8 cellular contexts compared by ENCODE assay signal in the genomic region with DNA sequence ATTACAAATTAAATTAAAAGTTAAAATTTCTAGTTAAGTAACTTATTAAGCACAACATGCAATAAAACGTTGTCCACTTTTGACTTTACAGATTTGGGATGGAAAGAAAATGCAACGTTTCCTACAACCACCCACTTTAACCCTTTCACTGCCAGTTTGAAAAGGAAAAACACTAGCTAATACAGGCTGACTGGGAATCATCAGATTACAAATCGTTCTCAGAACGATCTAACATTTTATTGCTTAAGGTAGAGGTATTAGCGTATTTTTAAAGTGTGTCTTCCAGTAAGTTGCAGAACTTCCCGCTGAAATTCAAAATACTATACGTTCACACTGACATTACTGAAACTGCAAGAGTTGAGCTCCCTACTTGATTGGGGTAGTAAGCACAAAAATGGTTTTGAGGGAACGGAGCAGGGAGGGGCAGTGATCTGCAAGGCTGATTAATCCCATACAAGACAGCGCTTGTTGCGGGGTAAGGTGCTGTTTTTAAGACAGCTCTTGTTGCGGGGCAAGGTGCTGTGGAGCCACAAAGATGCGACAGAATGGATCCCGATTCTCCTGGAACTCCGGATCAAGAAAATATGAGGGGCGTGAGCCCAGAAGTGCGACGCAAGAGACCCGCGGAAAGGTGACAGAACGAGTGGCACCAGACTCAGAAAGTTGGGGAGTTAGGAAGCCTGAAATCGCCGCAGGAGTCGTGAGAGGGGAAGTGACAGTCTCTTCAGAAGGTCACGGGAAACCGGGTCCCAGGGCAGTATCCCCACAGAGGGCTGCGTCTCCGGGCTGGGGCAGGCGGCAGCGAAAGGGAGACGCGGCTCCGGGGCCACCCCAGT. TPM values are rescaled to one million over a fixed set of nuclear protein-coding genes. Genes with fewer than 3 reads are reported as not detected.
DNase-seq lines count a peak whose midpoint lies in the region; ATAC-seq, FAIRE-seq and TF ChIP-seq lines count a peak whose summit lies in the region.

No MANE protein-coding gene starts in this region.

- H3K27ac Mint-ChIP-seq in CD4-positive, alpha-beta memory T cell, result peak overlapping the region; percentile 95 to 100 (median 100)

- no peaks in the 10 kb centered on the region for H3K27me3 ChIP-seq in CD4-positive, alpha-beta memory T cell (ENCODE audit: insufficient read depth, low read length)
- H3K27me3 ChIP-seq in NT2/D1 (ENCODE audit: insufficient read depth, insufficient read length) (no peaks in the 10 kb centered on the region), bronchial epithelial cell (ENCODE audit: control insufficient read depth, insufficient read depth, low read length) (no peaks in the 10 kb centered on the region), stomach smooth muscle (ENCODE audit: control insufficient read depth in 1 of 2, insufficient read depth in 2 of 2, low read length in 2 of 2) (no peaks in the 10 kb centered on the region)

- H3K4me3 ChIP-seq in CD4-positive, alpha-beta memory T cell (ENCODE audit: low read length in 2 of 2), result peak overlapping the region; percentile 75 to 84
- H3K4me3 ChIP-seq in NT2/D1 (ENCODE audit: insufficient read length, low read depth) (peak overlapping the region; percentile 91), bronchial epithelial cell (ENCODE audit: low read depth, low read length) (peak overlapping the region; percentile 85), stomach smooth muscle (ENCODE audit: low read length in 2 of 2) (peak overlapping the region; percentile 96 to 99)

- DNase-seq in CD4-positive, alpha-beta memory T cell, result peak in 4 of 5 donors; percentile 22 to 44 (median 33)
- DNase-seq in NT2/D1 (ENCODE audit: low read depth, low spot score), result no peak
- DNase-seq in bronchial epithelial cell (ENCODE audit: low read depth), result peak; percentile 71
- DNase-seq in kidney tubule cell (ENCODE audit: low spot score), result peak; percentile 29
- DNase-seq in H54 (ENCODE audit: insufficient read length, low spot score), result no peak

- peak overlapping the region; percentile 91 to 100 (median 99) for H3K4me3 Mint-ChIP-seq in CD4-positive, alpha-beta memory T cell

- peak overlapping the region; percentile 89 for H3K27ac ChIP-seq in CD4-positive, alpha-beta memory T cell (ENCODE audit: low read depth, low read length)
- peak overlapping the region; percentile 98 for H3K27ac ChIP-seq in stomach smooth muscle (ENCODE audit: low read length)

- TF ChIP-seq CTCF in bronchial epithelial cell (IDR thresholded peaks at IDR 0.05; ENCODE audit: insufficient read depth, low read length, severe bottlenecking), result no peak

- H3K9me3 ChIP-seq in CD4-positive, alpha-beta memory T cell (ENCODE audit: control insufficient read depth in 1 of 2, low read length in 2 of 2), result no peaks in the 10 kb centered on the region
- H3K9me3 ChIP-seq in NT2/D1 (ENCODE audit: insufficient read depth, low read length), result no peaks in the 10 kb centered on the region
- H3K9me3 ChIP-seq in stomach smooth muscle (ENCODE audit: control insufficient read depth in 2 of 2, low read length in 2 of 2), result no peaks in the 10 kb centered on the region

- H3K27me3 Mint-ChIP-seq in CD4-positive, alpha-beta memory T cell, result no peaks in the 10 kb centered on the region

- POLR2A ChIA-PET in CD4-positive, alpha-beta memory T cell (lab: Charles Lee; ENCODE audit: partially characterized antibody), result interaction anchor here (1.0 to 3.8 kb wide), 10 partner anchors 13 to 882 kb away, joined by 3 to 31 read pairs (median 5); partner anchors contain the start of genes ASXL2 and RAB10

- H3K36me3 Mint-ChIP-seq in CD4-positive, alpha-beta memory T cell, result peaks cover 0 to 19% of the 10 kb centered on the region in 2 donors

- TF ChIP-seq POLR2A in H54 (IDR thresholded peaks at IDR 0.05; ENCODE audit: low read depth, low read length), result no peak

- peak; percentile 19 for ATAC-seq in GM18873 (IDR thresholded peaks at IDR 0.05; ENCODE audit: low FRiP score, unreplicated experiment)
- ATAC-seq in HG03103 (IDR thresholded peaks at IDR 0.05; ENCODE audit: low read depth, unreplicated experiment), result peak; percentile 27

- H3K9ac ChIP-seq in NT2/D1 (ENCODE audit: insufficient read length, low read depth), result peak overlapping the region; percentile 94
- peak overlapping the region; percentile 91 to 96 for H3K9ac ChIP-seq in stomach smooth muscle (ENCODE audit: low read length in 2 of 2)

- H3K9me3 Mint-ChIP-seq in CD4-positive, alpha-beta memory T cell, result no peaks in the 10 kb centered on the region

- no peaks in the 10 kb centered on the region for H3K36me3 ChIP-seq in CD4-positive, alpha-beta memory T cell (ENCODE audit: insufficient read depth, low read length)
- H3K36me3 ChIP-seq in NT2/D1 (ENCODE audit: insufficient read depth, insufficient read length, low read length) (no peaks in the 10 kb centered on the region), bronchial epithelial cell (ENCODE audit: control insufficient read depth, insufficient read depth, low read length) (no peaks in the 10 kb centered on the region), stomach smooth muscle (ENCODE audit: control insufficient read depth in 2 of 2, insufficient read depth in 2 of 2, low read length in 2 of 2) (no peaks in the 10 kb centered on the region)

- no peak for FAIRE-seq in bronchial epithelial cell (lab: Jason Lieb, UNC)
- FAIRE-seq in H54 (lab: Jason Lieb, UNC), result no peak

- CTCF ChIA-PET in CD4-positive, alpha-beta memory T cell (lab: Charles Lee; ENCODE audit: partially characterized antibody), result interaction anchor here (1.0 to 3.7 kb wide), 7 partner anchors 9 to 390 kb away, joined by 3 to 11 read pairs (median 6); no protein-coding TSS in a partner anchor

- intact Hi-C loops in CD4-positive, alpha-beta memory T cell (cut with micrococcal nuclease), result loop anchor here (1.0 to 5.0 kb wide), 7 partner anchors 55 to 1752 kb away; partner anchors contain the start of genes ASXL2, DTNB, KIF3C and NCOA1

- H3K4me1 ChIP-seq in CD4-positive, alpha-beta memory T cell (ENCODE audit: insufficient read depth, low read length), result peaks cover 47% of the 10 kb centered on the region
- H3K4me1 ChIP-seq in NT2/D1 (ENCODE audit: insufficient read depth, insufficient read length), result no peaks in the 10 kb centered on the region
- peaks cover 15% of the 10 kb centered on the region for H3K4me1 ChIP-seq in stomach smooth muscle (ENCODE audit: control insufficient read depth, insufficient read depth, low read length)

- peaks cover 38 to 74% (median 54%) of the 10 kb centered on the region in 4 donors for H3K4me1 Mint-ChIP-seq in CD4-positive, alpha-beta memory T cell

RNA-seq across cellular contexts. Expression of gene HADHA, which starts 0.6 kb away (rescaled TPM):
- total RNA-seq in CD4-positive, alpha-beta memory T cell, result 10 to 100 TPM; 89.1 to 93.6 TPM
- polyA plus RNA-seq in CD4-positive, alpha-beta memory T cell, result 100 to 1,000 TPM; 119 to 126 TPM
- total RNA-seq in bronchial epithelial cell, result 140 and 155 TPM in 2 replicates

RNA-seq across cellular contexts. Expression of gene HADHB, which starts 0.9 kb away (rescaled TPM):
- 10 to 100 TPM; 58.8 to 67.1 TPM for total RNA-seq in CD4-positive, alpha-beta memory T cell
- 100 to 1,000 TPM in 1 of 2 donors, 10 to 100 TPM in 1; 95.0 to 115 TPM for polyA plus RNA-seq in CD4-positive, alpha-beta memory T cell
- total RNA-seq in bronchial epithelial cell, result 105 and 135 TPM in 2 replicates

Comparison
In these comparisons a context has a peak if more than half of its experiments do, and no peak if none do; other contexts are left out.
1. DNase-seq: peak in CD4-positive, alpha-beta memory T cell (4 of 5), bronchial epithelial cell (single experiment) and kidney tubule cell (single experiment); none in NT2/D1 (single experiment) and H54 (single experiment).
2. Peak in every context shown above with its lines, with median percentiles within 50 percentile points of each other: H3K4me3 ChIP-seq.